In the genomic region with DNA sequence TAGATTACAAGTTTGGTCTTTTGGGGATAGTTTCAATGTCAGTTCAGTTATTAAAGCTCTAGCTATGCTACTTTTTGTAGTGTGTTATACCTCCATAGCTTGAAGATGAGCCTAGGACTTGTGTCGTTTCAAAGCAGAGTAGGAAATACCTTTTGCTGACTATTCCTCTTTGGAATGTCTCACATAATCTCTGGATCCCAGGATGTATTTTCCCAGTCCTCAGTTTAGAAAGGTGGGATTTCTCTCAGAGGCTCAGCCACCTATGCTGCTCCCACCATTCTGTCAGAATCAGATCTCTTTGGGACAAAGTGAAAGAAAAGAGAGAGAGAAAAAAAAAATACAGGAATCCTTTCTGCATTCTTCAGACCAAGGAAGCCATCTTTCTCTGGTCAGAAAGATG, we compare ENCODE assay signal across 26 cellular contexts.
"Had no signal": no experiment of that assay in that cellular context is flagged by ENCODE, and none has a peak within 500 bp of the region (broad histone marks: within the 10 kb centered on the region; RNA-seq: fewer than 3 reads in every experiment).

No MANE protein-coding gene starts in this region.

- H3K27me3 ChIP-seq: MG63 had no signal

- H3K4me2 ChIP-seq: SK-N-SH had no signal

- H3K27ac ChIP-seq: RWPE1 had no signal

- DNase-seq: IMR-90, Karpas-422, KG1, MG63, NCI-H1092, NCI-H1105 treated with DMSO at 0.1 percent for 48 hours, NCI-H1417 treated with DMSO at 0.1 percent for 48 hours, NCI-H146, NCI-H1694 treated with DMSO at 0.1 percent for 48 hours, NCI-H1930, NCI-H2081, NCI-H2107, NCI-H226, NCI-H446, NCI-H510A, NCI-H524 treated with DMSO at 0.1 percent for 48 hours, NCI-H69, NCI-H774, PC-3, SHP77, SK-N-SH, SW 1271, T-cell had no signal

- H3K4me3 ChIP-seq: MG63 had no signal

- H3K36me3 ChIP-seq: MG63 had no signal

- ATAC-seq: HepG2, Panc1, PC-3, T-cell had no signal

- H3K9ac ChIP-seq: SK-N-SH had no signal

- H3K9me2 ChIP-seq: SK-N-SH had no signal

- H3K9me3 ChIP-seq: MG63, SK-N-SH had no signal
